In the genomic region with DNA sequence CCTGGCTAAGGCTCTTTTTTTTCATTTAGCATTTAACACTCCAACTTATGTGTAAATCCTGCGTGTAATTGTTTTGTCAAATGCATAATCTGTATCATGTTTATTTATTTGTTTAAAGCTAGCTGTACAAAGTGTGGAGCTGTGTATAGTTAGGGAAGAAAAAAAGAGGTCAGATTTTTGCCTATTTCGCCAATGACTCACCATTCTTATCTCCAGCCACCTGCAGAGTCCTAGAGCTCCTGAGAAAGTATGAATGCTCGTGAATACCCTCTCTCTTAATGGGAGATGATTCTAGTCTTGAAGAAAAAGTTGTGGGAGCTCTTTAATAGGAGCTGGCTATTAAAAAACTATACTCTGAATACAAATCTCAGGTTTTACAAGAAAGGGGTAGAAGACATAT, we compare ENCODE assay signal across 23 cellular contexts.
"Had no signal": no experiment of that assay in that cellular context is flagged by ENCODE, and none has a peak within 500 bp of the region (broad histone marks: within the 10 kb centered on the region; RNA-seq: fewer than 3 reads in every experiment).

No MANE protein-coding gene starts in this region.

- H3K27ac ChIP-seq: ascending aorta, PC-9 had no signal

- H3K27ac Mint-ChIP-seq: activated B cell treated with CpG ODN at 0.5 μM for 24 hours; activated CD4-positive, alpha-beta memory T cell treated with anti-CD3 and anti-CD28 coated beads for 36 hours; activated CD4-positive, alpha-beta T cell treated with anti-CD3 and anti-CD28 coated beads, Interleukin-2, amount 10 ng/mL, durations not matched to agents 24 days and 14 days; activated naive CD4-positive, alpha-beta T cell treated with anti-CD3 and anti-CD28 coated beads, Interleukin-2, amount 50 U/mL, for 72 hours; activated naive CD8-positive, alpha-beta T cell treated with anti-CD3 and anti-CD28 coated beads, Interleukin-2, amount 50 U/mL, for 24 hours; T-helper 17 cell had no signal

- H3K4me1 Mint-ChIP-seq: activated B cell treated with CpG ODN at 0.5 μM for 24 hours; activated CD4-positive, alpha-beta T cell treated with anti-CD3 and anti-CD28 coated beads, Interleukin-2, amount 10 ng/mL, durations not matched to agents 24 days and 14 days; activated naive CD8-positive, alpha-beta T cell treated with anti-CD3 and anti-CD28 coated beads, Interleukin-2, amount 50 U/mL, for 24 hours; T-helper 17 cell had no signal

- DNase-seq: activated B cell treated with CpG ODN at 0.5 μM for 24 hours; activated CD4-positive, alpha-beta memory T cell treated with anti-CD3 and anti-CD28 coated beads for 36 hours; activated CD4-positive, alpha-beta T cell treated with anti-CD3 and anti-CD28 coated beads for 1 hour; activated CD4-positive, alpha-beta T cell treated with anti-CD3 and anti-CD28 coated beads, Interleukin-2, amount 10 ng/mL, durations not matched to agents 24 days and 14 days; activated CD8-positive, alpha-beta memory T cell treated with anti-CD3 and anti-CD28 coated beads for 24 hours; activated effector memory CD4-positive, alpha-beta T cell treated with anti-CD3 and anti-CD28 coated beads, Interleukin-2, amount 50 U/mL, for 16 hours; activated naive CD4-positive, alpha-beta T cell treated with Interleukin-2 at 50 U/mL for 16 hours; activated naive CD8-positive, alpha-beta T cell treated with anti-CD3 and anti-CD28 coated beads, Interleukin-2, amount 50 U/mL, for 24 hours; activated T-cell treated with anti-CD3 and anti-CD28 coated beads, Interleukin-2, amount 50 U/mL, for 4 hours; amniotic stem cell; MM.1S; NCI-H1105; NCI-H1436; NCI-H187; NCI-H2081; NCI-H446; NCI-H524; PC-9; SIG-M5; T-helper 17 cell; T-helper 9 cell had no signal

- H3K4me1 ChIP-seq: ascending aorta had no signal

- H3K36me3 Mint-ChIP-seq: activated CD4-positive, alpha-beta memory T cell treated with anti-CD3 and anti-CD28 coated beads for 36 hours had no signal

- H3K4me3 Mint-ChIP-seq: activated B cell treated with CpG ODN at 0.5 μM for 24 hours; activated CD4-positive, alpha-beta memory T cell treated with anti-CD3 and anti-CD28 coated beads for 36 hours; activated CD4-positive, alpha-beta T cell treated with anti-CD3 and anti-CD28 coated beads, Interleukin-2, amount 10 ng/mL, durations not matched to agents 24 days and 14 days; activated naive CD8-positive, alpha-beta T cell treated with anti-CD3 and anti-CD28 coated beads, Interleukin-2, amount 50 U/mL, for 24 hours; activated T-cell treated with anti-CD3 and anti-CD28 coated beads, Interleukin-2, amount 50 U/mL, for 4 hours; T-helper 17 cell had no signal

- H2AFZ ChIP-seq: PC-9 had no signal

- ATAC-seq: activated naive CD4-positive, alpha-beta T cell treated with anti-CD3 and anti-CD28 coated beads, Interleukin-2, amount 50 U/mL, for 72 hours; activated naive CD8-positive, alpha-beta T cell treated with anti-CD3 and anti-CD28 coated beads, Interleukin-2, amount 50 U/mL, for 24 hours; activated T-cell treated with anti-CD3 and anti-CD28 coated beads, Interleukin-2, amount 50 U/mL, for 4 hours; T-helper 17 cell had no signal

- H3K4me2 ChIP-seq: PC-9 had no signal

- H3K9me3 ChIP-seq: ascending aorta had no signal

- H3K36me3 ChIP-seq: ascending aorta had no signal

- H3K27me3 Mint-ChIP-seq: activated B cell treated with CpG ODN at 0.5 μM for 24 hours; activated CD4-positive, alpha-beta memory T cell treated with anti-CD3 and anti-CD28 coated beads for 36 hours; activated CD4-positive, alpha-beta T cell treated with anti-CD3 and anti-CD28 coated beads, Interleukin-2, amount 10 ng/mL, durations not matched to agents 24 days and 14 days; activated naive CD8-positive, alpha-beta T cell treated with anti-CD3 and anti-CD28 coated beads, Interleukin-2, amount 50 U/mL, for 24 hours; T-helper 17 cell had no signal

- H3K27me3 ChIP-seq: ascending aorta had no signal

- H3K4me3 ChIP-seq: ascending aorta, PC-9 had no signal
